Comparison of ENCODE assay signal across 28 cellular contexts in genomic region chr2:171362396-171362795, GRCh38.
"Had no signal": no experiment of that assay in that cellular context is flagged by ENCODE, and none has a peak within 500 bp of the region (broad histone marks: within the 10 kb centered on the region; RNA-seq: fewer than 3 reads in every experiment).

No MANE protein-coding gene starts in this region.

- H3K4me1 Mint-ChIP-seq: activated CD4-positive, alpha-beta T cell treated with anti-CD3 and anti-CD28 coated beads, Interleukin-2, amount 10 ng/mL, durations not matched to agents 7 days and 5 days; activated naive CD4-positive, alpha-beta T cell treated with anti-CD3 and anti-CD28 coated beads, Interleukin-2, amount 10 ng/mL, durations not matched to agents 7 days and 5 days; brain had no signal

- H3K4me3 ChIP-seq: ascending aorta, breast epithelium, cardiac muscle cell, colonic mucosa, gastrocnemius medialis, heart left ventricle had no signal

- H3K27ac Mint-ChIP-seq: activated CD4-positive, alpha-beta memory T cell treated with anti-CD3 and anti-CD28 coated beads, Interleukin-2, amount 10 ng/mL, durations not matched to agents 7 days and 5 days; activated CD4-positive, alpha-beta T cell treated with anti-CD3 and anti-CD28 coated beads, Interleukin-2, amount 10 ng/mL, durations not matched to agents 7 days and 5 days; activated naive CD4-positive, alpha-beta T cell treated with anti-CD3 and anti-CD28 coated beads, Interleukin-2, amount 10 ng/mL, durations not matched to agents 7 days and 5 days; activated naive CD4-positive, alpha-beta T cell treated with anti-CD3 and anti-CD28 coated beads, Interleukin-2, amount 50 U/mL, for 72 hours; activated naive CD8-positive, alpha-beta T cell treated with anti-CD3 and anti-CD28 coated beads, Interleukin-2, amount 10 ng/mL, durations not matched to agents 7 days and 5 days; activated T-cell treated with anti-CD3 and anti-CD28 coated beads, Interleukin-2, amount 50 U/mL, for 24 hours; activated T-cell treated with anti-CD3 and anti-CD28 coated beads, Interleukin-2, amount 50 U/mL, for 72 hours; brain had no signal

- DNase-seq: activated CD4-positive, alpha-beta memory T cell treated with anti-CD3 and anti-CD28 coated beads, Interleukin-2, amount 10 ng/mL, durations not matched to agents 7 days and 5 days; activated CD4-positive, alpha-beta T cell treated with anti-CD3 and anti-CD28 coated beads for 1 hour; activated CD4-positive, alpha-beta T cell treated with anti-CD3 and anti-CD28 coated beads for 4 hours; activated CD4-positive, alpha-beta T cell treated with anti-CD3 and anti-CD28 coated beads, Interleukin-2, amount 10 ng/mL, durations not matched to agents 7 days and 5 days; activated CD4-positive, alpha-beta T cell treated with anti-CD3 and anti-CD28 coated beads, Interleukin-2, amount 50 U/mL, for 4 hours; activated CD8-positive, alpha-beta memory T cell treated with anti-CD3 and anti-CD28 coated beads, Interleukin-2, amount 50 U/mL, for 48 hours; activated gamma-delta T cell; activated naive CD4-positive, alpha-beta T cell; activated naive CD4-positive, alpha-beta T cell treated with anti-CD3 and anti-CD28 coated beads, Interleukin-2, amount 10 ng/mL, durations not matched to agents 7 days and 5 days; activated naive CD8-positive, alpha-beta T cell treated with anti-CD3 and anti-CD28 coated beads, Interleukin-2, amount 10 ng/mL, durations not matched to agents 7 days and 5 days; activated T-cell treated with anti-CD3 and anti-CD28 coated beads for 4 hours; activated T-cell treated with anti-CD3 and anti-CD28 coated beads, Interleukin-2, amount 50 U/mL, for 24 hours; activated T-cell treated with anti-CD3 and anti-CD28 coated beads, Interleukin-2, amount 50 U/mL, for 72 hours; central memory CD4-positive, alpha-beta T cell; cerebellar nuclear complex; colonic mucosa; effector CD8-positive, alpha-beta T cell; foreskin fibroblast; gastrocnemius medialis; glutamatergic neuron; heart left ventricle; T-helper 2 cell had no signal

- H3K9me3 ChIP-seq: colonic mucosa, gastrocnemius medialis had no signal

- ATAC-seq: activated naive CD4-positive, alpha-beta T cell treated with anti-CD3 and anti-CD28 coated beads, Interleukin-2, amount 50 U/mL, for 72 hours; activated T-cell treated with anti-CD3 and anti-CD28 coated beads, Interleukin-2, amount 50 U/mL, for 72 hours; esophagus mucosa; gastrocnemius medialis; heart left ventricle had no signal

- H3K27me3 ChIP-seq: ascending aorta, breast epithelium, cardiac muscle cell, colonic mucosa, gastrocnemius medialis, heart left ventricle had no signal

- H3K27me3 Mint-ChIP-seq: activated CD4-positive, alpha-beta memory T cell treated with anti-CD3 and anti-CD28 coated beads, Interleukin-2, amount 10 ng/mL, durations not matched to agents 7 days and 5 days; activated CD4-positive, alpha-beta T cell treated with anti-CD3 and anti-CD28 coated beads, Interleukin-2, amount 10 ng/mL, durations not matched to agents 7 days and 5 days; activated naive CD4-positive, alpha-beta T cell treated with anti-CD3 and anti-CD28 coated beads, Interleukin-2, amount 10 ng/mL, durations not matched to agents 7 days and 5 days; activated naive CD8-positive, alpha-beta T cell treated with anti-CD3 and anti-CD28 coated beads, Interleukin-2, amount 10 ng/mL, durations not matched to agents 7 days and 5 days; activated T-cell treated with anti-CD3 and anti-CD28 coated beads, Interleukin-2, amount 50 U/mL, for 24 hours; brain had no signal

- H3K27ac ChIP-seq: ascending aorta, breast epithelium, cardiac muscle cell, colonic mucosa, gastrocnemius medialis, heart left ventricle had no signal

- H3K4me3 Mint-ChIP-seq: activated CD4-positive, alpha-beta memory T cell treated with anti-CD3 and anti-CD28 coated beads, Interleukin-2, amount 10 ng/mL, durations not matched to agents 7 days and 5 days; activated CD4-positive, alpha-beta T cell treated with anti-CD3 and anti-CD28 coated beads, Interleukin-2, amount 10 ng/mL, durations not matched to agents 7 days and 5 days; activated naive CD4-positive, alpha-beta T cell treated with anti-CD3 and anti-CD28 coated beads, Interleukin-2, amount 10 ng/mL, durations not matched to agents 7 days and 5 days; activated naive CD8-positive, alpha-beta T cell treated with anti-CD3 and anti-CD28 coated beads, Interleukin-2, amount 10 ng/mL, durations not matched to agents 7 days and 5 days; activated T-cell treated with anti-CD3 and anti-CD28 coated beads, Interleukin-2, amount 50 U/mL, for 24 hours; activated T-cell treated with anti-CD3 and anti-CD28 coated beads, Interleukin-2, amount 50 U/mL, for 72 hours; brain had no signal

- H3K4me1 ChIP-seq: ascending aorta, breast epithelium, colonic mucosa, gastrocnemius medialis, heart left ventricle had no signal

- H3K36me3 ChIP-seq: breast epithelium, cardiac muscle cell, colonic mucosa, gastrocnemius medialis had no signal
